ENCODE assay signal across 30 cellular contexts in genomic region chr1:41924911-41925310, GRCh38.
"Had no signal": no experiment of that assay in that cellular context is flagged by ENCODE, and none has a peak within 500 bp of the region (broad histone marks: within the 10 kb centered on the region; RNA-seq: fewer than 3 reads in every experiment).

No MANE protein-coding gene starts in this region.

- H3K4me3 Mint-ChIP-seq: immature natural killer cell; naive B cell; natural killer cell; nephron progenitor cell; neural progenitor cell; stimulated activated memory B cell treated with anti-CD40 and anti-IgM and Interleukin-4, amounts not matched to agents 10 μg/mL and 1 μg/mL and 100 μg/mL, for 72 hours had no signal

- DNase-seq: hypothalamus; immature natural killer cell; kidney; left colon; left lung; lower lobe of right lung; mammary epithelial cell; mesenchymal stem cell; naive B cell; natural killer cell; nephron progenitor cell; occipital lobe; right lobe of liver; stimulated activated CD4-positive, alpha-beta T cell treated with anti-CD3 and anti-CD28 coated beads, Interleukin-1b, Interleukin-23, amount 100 ng/mL, for 48 hours; stimulated activated CD4-positive, alpha-beta T cell treated with anti-CD3 and anti-CD28 coated beads, Interleukin-2, amount 100 ng/mL, for 48 hours; stimulated activated CD4-positive, alpha-beta T cell treated with anti-CD3 and anti-CD28 coated beads, Interleukin-4, amount 100 ng/mL, for 4 hours; stimulated activated CD8-positive, alpha-beta memory T cell treated with anti-CD3 and anti-CD28 coated beads, Interleukin-4, amount 100 ng/mL, for 48 hours; stimulated activated naive CD8-positive, alpha-beta T cell treated with anti-CD3 and anti-CD28 coated beads, Interleukin-15, Interleukin-2, amounts not matched to agents 100 U/mL and 50 U/mL, for 24 hours; stomach; testis; thyroid gland; transverse colon; upper lobe of left lung had no signal

- H3K36me3 ChIP-seq: left lung, lower lobe of right lung, neural progenitor cell, neutrophil, right atrium auricular region, right lobe of liver, stomach, thyroid gland, transverse colon, upper lobe of left lung had no signal

- H3K9me3 Mint-ChIP-seq: immature natural killer cell, natural killer cell had no signal

- H3K27ac Mint-ChIP-seq: immature natural killer cell; naive B cell; natural killer cell; nephron progenitor cell; neural progenitor cell; progenitor cell of endocrine pancreas; stimulated activated memory B cell treated with anti-CD40 and anti-IgM and Interleukin-4, amounts not matched to agents 10 μg/mL and 1 μg/mL and 100 μg/mL, for 72 hours had no signal

- H3K4me1 ChIP-seq: left lung, lower lobe of right lung, testis, transverse colon had no signal

- H3K4me3 ChIP-seq: left lung, lower lobe of right lung, neural progenitor cell, right atrium auricular region, right lobe of liver, smooth muscle cell, stomach, testis, thyroid gland, transverse colon, upper lobe of left lung had no signal

- H3K27me3 ChIP-seq: neural progenitor cell, right atrium auricular region, right lobe of liver, stomach, testis, thyroid gland, transverse colon, upper lobe of left lung had no signal

- ATAC-seq: left lung; lower lobe of right lung; natural killer cell; stimulated activated memory B cell treated with anti-CD40 and anti-IgM and Interleukin-4, amounts not matched to agents 10 μg/mL and 1 μg/mL and 100 μg/mL, for 72 hours; stimulated activated naive CD8-positive, alpha-beta T cell treated with anti-CD3 and anti-CD28 coated beads, Interleukin-15, Interleukin-2, amounts not matched to agents 100 U/mL and 50 U/mL, for 24 hours had no signal

- H3K36me3 Mint-ChIP-seq: immature natural killer cell; natural killer cell; neural progenitor cell; stimulated activated memory B cell treated with anti-CD40 and anti-IgM and Interleukin-4, amounts not matched to agents 10 μg/mL and 1 μg/mL and 100 μg/mL, for 72 hours had no signal

- H3K9me3 ChIP-seq: lower lobe of right lung, neutrophil, right lobe of liver, testis, thyroid gland, transverse colon, upper lobe of left lung had no signal

- H3K27ac ChIP-seq: left lung, lower lobe of right lung, neural progenitor cell, neutrophil, parathyroid adenoma, right atrium auricular region, right lobe of liver, stomach, testis, thyroid gland, transverse colon, upper lobe of left lung had no signal
